24 cellular contexts compared by ENCODE assay signal in the genomic region with DNA sequence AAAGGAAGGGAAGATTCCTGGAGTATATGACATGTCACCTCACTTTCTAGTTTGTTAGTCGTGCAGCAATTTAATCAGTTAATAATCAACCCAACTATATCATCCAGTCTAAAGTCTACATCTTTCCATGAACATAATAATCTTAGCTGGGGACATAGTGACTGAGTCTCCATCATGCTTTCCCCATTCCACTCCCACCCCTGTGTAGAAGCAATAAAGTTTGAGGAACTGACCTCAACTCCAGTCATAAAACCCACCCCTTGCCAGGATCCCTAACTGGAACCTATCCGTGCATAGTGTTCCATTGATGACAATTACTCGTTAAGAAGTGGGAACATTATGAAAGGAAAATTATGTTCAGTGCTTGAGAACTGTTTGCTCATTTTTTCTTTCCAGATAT.
DNase-seq lines count a peak whose midpoint lies in the region; ATAC-seq, FAIRE-seq and TF ChIP-seq lines count a peak whose summit lies in the region.
"Had no signal": no experiment of that assay in that cellular context is flagged by ENCODE, and none has a peak within 500 bp of the region (broad histone marks: within the 10 kb centered on the region; RNA-seq: fewer than 3 reads in every experiment).

No MANE protein-coding gene starts in this region.

- H3K9me3 ChIP-seq in duodenal mucosa (ENCODE audit: control insufficient read depth in 1 of 2, low read length in 2 of 2) (no peaks in the 10 kb centered on the region), muscle layer of duodenum (ENCODE audit: control insufficient read depth in 1 of 2, low read length in 2 of 2) (no peaks in the 10 kb centered on the region)
- H3K9me3 ChIP-seq: BLaER1 treated with 17β-estradiol and CSF1 and Interleukin-3, amounts not matched to agents 10 nM and 100 nM had no signal

- H3K4me3 ChIP-seq in duodenal mucosa (ENCODE audit: low read depth in 1 of 2, low read length in 2 of 2), result peak overlapping the region in 1 of 2 donors; percentile 18
- H3K4me3 ChIP-seq in muscle layer of duodenum (ENCODE audit: low read depth in 1 of 2, low read length in 2 of 2), result no peak overlapping the region
- H3K4me3 ChIP-seq: BLaER1 treated with 17β-estradiol and CSF1 and Interleukin-3, amounts not matched to agents 10 nM and 100 nM; GM23248; K562 had no signal

- DNase-seq in D721Med (ENCODE audit: insufficient read length, low spot score), result no peak
- peak; percentile 61 for DNase-seq in LoVo (ENCODE audit: low spot score)
- DNase-seq in NCI-H146 treated with DMSO at 0.1 percent for 48 hours (lab: John Stamatoyannopoulos, UW; ENCODE audit: unreplicated experiment), result no peak
- DNase-seq: CD4-positive, alpha-beta T cell; GM23248; H7; Kasumi-1; MV-4-11; NCI-H1105; NCI-H146; NCI-H2029 treated with DMSO at 0.1 percent for 48 hours; NCI-H2227 treated with DMSO at 0.1 percent for 48 hours; NCI-H526 treated with DMSO at 0.1 percent for 48 hours; SHP77 treated with DMSO at 0.1 percent for 48 hours; SW 1271 had no signal

- H3K4me1 ChIP-seq in duodenal mucosa (ENCODE audit: control insufficient read depth in 1 of 2, insufficient read depth in 2 of 2, low read length in 2 of 2), result peaks cover 9 to 27% of the 10 kb centered on the region in 2 donors
- no peaks in the 10 kb centered on the region for H3K4me1 ChIP-seq in muscle layer of duodenum (ENCODE audit: control insufficient read depth in 1 of 2, insufficient read depth in 2 of 2, low read length in 2 of 2)

- ATAC-seq in HG03354 (IDR thresholded peaks at IDR 0.05; ENCODE audit: poor library complexity, severe bottlenecking, unreplicated experiment), result no peak
- ATAC-seq in HG02840 (IDR thresholded peaks at IDR 0.05; ENCODE audit: low FRiP score, unreplicated experiment), result no peak
- ATAC-seq: K562 had no signal

- H3K9ac ChIP-seq in duodenal mucosa (ENCODE audit: low read depth in 1 of 2, low read length in 2 of 2), result no peak overlapping the region
- H3K9ac ChIP-seq: BLaER1 treated with 17β-estradiol and CSF1 and Interleukin-3, amounts not matched to agents 10 nM and 100 nM; GM23248 had no signal

- H3K27ac ChIP-seq in duodenal mucosa (ENCODE audit: low read depth, low read length), result peak overlapping the region; percentile 66
- peak overlapping the region; percentile 34 for H3K27ac ChIP-seq in muscle layer of duodenum (ENCODE audit: low read length)
- H3K27ac ChIP-seq: BLaER1 treated with 17β-estradiol and CSF1 and Interleukin-3, amounts not matched to agents 10 nM and 100 nM; GM23248; HL-60 had no signal

- no peaks in the 10 kb centered on the region for H3K27me3 ChIP-seq in duodenal mucosa (ENCODE audit: control insufficient read depth in 1 of 2, insufficient read depth in 2 of 2, low read length in 2 of 2)
- H3K27me3 ChIP-seq in muscle layer of duodenum (ENCODE audit: low read depth, low read length), result no peaks in the 10 kb centered on the region
- H3K27me3 ChIP-seq: BLaER1 treated with 17β-estradiol and CSF1 and Interleukin-3, amounts not matched to agents 10 nM and 100 nM had no signal

- peak; percentile 91 for FAIRE-seq in D721Med (lab: Jason Lieb, UNC)
- FAIRE-seq: A204.1, G401.6, K562 had no signal

- H3K36me3 ChIP-seq in duodenal mucosa (ENCODE audit: control insufficient read depth in 1 of 2, insufficient read depth in 2 of 2, low read length in 2 of 2), result no peaks in the 10 kb centered on the region
- H3K36me3 ChIP-seq in muscle layer of duodenum (ENCODE audit: control insufficient read depth in 1 of 2, insufficient read depth in 2 of 2, low read length in 2 of 2), result no peaks in the 10 kb centered on the region
- H3K36me3 ChIP-seq: BLaER1 treated with 17β-estradiol and CSF1 and Interleukin-3, amounts not matched to agents 10 nM and 100 nM had no signal

- no peak for TF ChIP-seq CTCF in D721Med (IDR thresholded peaks at IDR 0.05; ENCODE audit: insufficient read depth, missing control alignments)
